ENCODE assay signal across 27 cellular contexts in the genomic region with DNA sequence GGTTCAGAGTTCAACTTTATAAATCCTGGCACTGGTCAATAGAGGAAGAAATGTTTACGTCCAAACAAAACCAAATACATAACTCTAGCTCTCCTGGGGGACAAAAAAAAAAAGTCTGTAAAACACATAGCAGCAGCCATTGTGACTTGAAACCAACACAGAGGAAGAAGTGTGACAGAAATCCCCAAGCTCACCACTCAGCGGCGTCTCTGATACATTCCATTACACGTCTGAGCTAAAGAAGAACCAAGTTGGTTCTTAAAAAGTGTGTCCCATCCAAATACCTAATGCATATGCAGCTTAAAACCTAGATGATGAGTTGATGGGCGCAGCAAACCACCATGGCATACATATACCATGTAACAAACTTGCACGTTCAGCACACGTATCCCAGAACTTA. TPM values are rescaled to one million over a fixed set of nuclear protein-coding genes. Genes with fewer than 3 reads are reported as not detected.
A peak's percentile ranks its signal among the peaks of the same experiment; 100 is the strongest.
DNase-seq lines count a peak whose midpoint lies in the region; ATAC-seq, FAIRE-seq and TF ChIP-seq lines count a peak whose summit lies in the region.
"Had no signal": no experiment of that assay in that cellular context is flagged by ENCODE, and none has a peak within 500 bp of the region (broad histone marks: within the 10 kb centered on the region; RNA-seq: fewer than 3 reads in every experiment).

No MANE protein-coding gene starts in this region.

- H3K4me1 ChIP-seq in GM12878 (ENCODE audit: control insufficient read depth, insufficient read depth, low read length): no peaks in the 10 kb centered on the region
- H3K4me1 ChIP-seq: lower lobe of right lung, pancreas, spleen had no signal

- peak overlapping the region; percentile 24 to 78 (median 70) for H3K27ac Mint-ChIP-seq in nephron
- H3K27ac Mint-ChIP-seq: activated CD4-positive, alpha-beta T cell treated with anti-CD3 and anti-CD28 coated beads, Interleukin-2, amount 10 ng/mL, durations not matched to agents 7 days and 5 days; activated naive CD8-positive, alpha-beta T cell treated with anti-CD3 and anti-CD28 coated beads, Interleukin-2, amount 50 U/mL, for 24 hours; CD8-positive, alpha-beta T cell; IgD-negative memory B cell had no signal

- H3K4me2 ChIP-seq in GM12878 (ENCODE audit: control insufficient read depth, insufficient read depth): no peak overlapping the region
- H3K4me2 ChIP-seq: PC-9 had no signal

- peaks cover 39% of the 10 kb centered on the region for H3K4me1 Mint-ChIP-seq in nephron
- H3K4me1 Mint-ChIP-seq: activated CD4-positive, alpha-beta T cell treated with anti-CD3 and anti-CD28 coated beads, Interleukin-2, amount 10 ng/mL, durations not matched to agents 7 days and 5 days; activated naive CD8-positive, alpha-beta T cell treated with anti-CD3 and anti-CD28 coated beads, Interleukin-2, amount 50 U/mL, for 24 hours had no signal

- 2% methylated on average over 7 of the region's 7 CpGs for WGBS in GM12878 (ENCODE audit: insufficient coverage, insufficient replicate concordance, low lambda C conversion rate, missing lambda C conversion rate)

- H3K4me3 ChIP-seq in GM12878: no peak overlapping the region
- H3K4me3 ChIP-seq: lower lobe of right lung, pancreas, PC-9, spleen had no signal

- peak; percentile 94 for FAIRE-seq in GM12878 (lab: Jason Lieb, UNC)
- FAIRE-seq: kidney, pancreas had no signal

- DNase-seq in NOMO-1 (lab: John Stamatoyannopoulos, UW; ENCODE audit: unreplicated experiment in 2 of 2) (peak; percentile 7 to 16), NOMO-1 treated with dmso at 0.1 percent for 144 hours (lab: John Stamatoyannopoulos, UW; ENCODE audit: unreplicated experiment) (no peak), HT1080 (ENCODE audit: low read depth) (peak; percentile 7), GM12878 (ENCODE audit: low read depth, low spot score) (no peak), GM13977 (ENCODE audit: low spot score) (no peak)
- DNase-seq in stimulated activated CD4-positive, alpha-beta T cell treated with anti-CD3 and anti-CD28 coated beads, Interleukin-2, amount 100 ng/mL, for 24 hours: no peak
- DNase-seq: activated CD4-positive, alpha-beta T cell treated with anti-CD3 and anti-CD28 coated beads, Interleukin-2, amount 10 ng/mL, durations not matched to agents 7 days and 5 days; activated naive CD8-positive, alpha-beta T cell treated with anti-CD3 and anti-CD28 coated beads, Interleukin-2, amount 50 U/mL, for 24 hours; activated T-cell treated with anti-CD3 and anti-CD28 coated beads, Interleukin-2, amount 50 U/mL, for 48 hours; CD8-positive, alpha-beta T cell; DMS 273 treated with DMSO at 0.1 percent for 48 hours; effector CD4-positive, alpha-beta T cell; head of caudate nucleus; kidney; lower lobe of right lung; NCI-H1417 treated with DMSO at 0.1 percent for 48 hours; NCI-H748 treated with DMSO at 0.1 percent for 48 hours; pancreas; PC-9; SHP77; spleen; stimulated activated CD4-positive, alpha-beta T cell treated with anti-CD3 and anti-CD28 coated beads, Interleukin-4, amount 100 ng/mL, for 1 hour; trophoblast cell had no signal

- peak; percentile 54 for TF ChIP-seq RAD21 in GM12878 (IDR thresholded peaks at IDR 0.05; ENCODE audit: insufficient read depth, low read depth, low read length)

- H3K27me3 Mint-ChIP-seq in nephron (ENCODE audit: low read depth): peaks cover 8% of the 10 kb centered on the region

- peaks cover 0 to 5% of the 10 kb centered on the region in 2 experiments; a peak in 1 of 4 replicates for H3K27me3 ChIP-seq in GM12878 (replicated peaks in 1 of 2; ENCODE audit: control insufficient read depth in 2 of 2, insufficient read depth in 2 of 2, low read length in 1 of 2)
- H3K27me3 ChIP-seq: pancreas had no signal

- H3K9me3 ChIP-seq in GM12878 (replicated peaks; ENCODE audit: control insufficient read depth, insufficient read depth, low read length): no peaks in the 10 kb centered on the region; the same call in 2 of the 3 replicates
- H3K9me3 ChIP-seq: pancreas had no signal

- no peaks in the 10 kb centered on the region for H3K36me3 Mint-ChIP-seq in nephron (ENCODE audit: low read depth)
- H3K36me3 Mint-ChIP-seq: CD8-positive, alpha-beta T cell had no signal

- RAD21 ChIA-PET in GM12878 (lab: Charles Lee; ENCODE audit: unreplicated experiment): interaction anchor here (0.7 to 1.7 kb wide), 11 partner anchors 11 to 228 kb away, joined by 3 to 8 read pairs (median 4); no protein-coding TSS in a partner anchor

- H3K27ac ChIP-seq in GM12878 (ENCODE audit: control insufficient read depth, insufficient read depth): no peak overlapping the region
- H3K27ac ChIP-seq: lower lobe of right lung, pancreas, PC-9, spleen, VCaP had no signal

- H3K4me3 Mint-ChIP-seq in nephron: no peak overlapping the region
- H3K4me3 Mint-ChIP-seq: activated CD4-positive, alpha-beta T cell treated with anti-CD3 and anti-CD28 coated beads, Interleukin-2, amount 10 ng/mL, durations not matched to agents 7 days and 5 days; activated naive CD8-positive, alpha-beta T cell treated with anti-CD3 and anti-CD28 coated beads, Interleukin-2, amount 50 U/mL, for 24 hours; CD8-positive, alpha-beta T cell; IgD-negative memory B cell had no signal

- no TSS peak for BruUV-seq in GM12878 (replicated peaks; lab: Mats Ljungman, UMichigan)

- no peak for TF ChIP-seq EP300 in GM12878 (IDR thresholded peaks at IDR 0.05; ENCODE audit: borderline replicate concordance in 1 of 2, control insufficient read depth in 1 of 2, low read depth in 2 of 2, low read length in 2 of 2)

- TF ChIP-seq CTCF in GM12878 (IDR thresholded peaks at IDR 0.05 in 2 of 3, conservative IDR thresholded peaks at IDR 0.05 in 1 of 3; ENCODE audit: control insufficient read depth in 2 of 3, extremely low read depth in 1 of 3, insufficient read depth in 1 of 3, low read depth in 3 of 3, low read length in 3 of 3) (peak; percentile 34 to 43 (median 41); a peak in 4 of 6 replicates), nephron (IDR thresholded peaks at IDR 0.05; ENCODE audit: unreplicated experiment in 3 of 3) (no peak), GM13977 (IDR thresholded peaks at IDR 0.05; ENCODE audit: extremely low read depth, insufficient read depth, missing control alignments) (no peak)

- intact Hi-C loops in GM12878 (cut with micrococcal nuclease; ENCODE audit: unreplicated experiment): loop anchor here (1.0 kb wide), 1 partner anchor 59 kb away; no protein-coding TSS in a partner anchor

- peaks cover 30% of the 10 kb centered on the region for H3K9me3 Mint-ChIP-seq in nephron
- H3K9me3 Mint-ChIP-seq: activated CD4-positive, alpha-beta T cell treated with anti-CD3 and anti-CD28 coated beads, Interleukin-2, amount 10 ng/mL, durations not matched to agents 7 days and 5 days had no signal

- no peak for TF ChIP-seq POLR2A in GM12878 (IDR thresholded peaks at IDR 0.05; ENCODE audit: low read depth, low read length)

- no peak overlapping the region for H2AFZ ChIP-seq in GM12878 (ENCODE audit: control insufficient read depth, low read depth, low read length)
- H2AFZ ChIP-seq: PC-9 had no signal

- POLR2A ChIA-PET in GM12878 (lab: Charles Lee): interaction anchor here (0.6 kb wide), 1 partner anchor 1514 kb away, joined by 3 read pairs; no protein-coding TSS in a partner anchor

- H3K9ac ChIP-seq in GM12878 (ENCODE audit: control insufficient read depth, insufficient read depth, low read length): no peak overlapping the region

- CTCF ChIA-PET in GM12878 (lab: Yijun Ruan, JAX): interaction anchor here (0.6 to 2.9 kb wide), 10 partner anchors 12 to 518 kb away, joined by 3 to 24 read pairs (median 3); no protein-coding TSS in a partner anchor

- in situ Hi-C loops in GM12878 (cut with MboI): no loop called here
- in situ Hi-C loops in GM13977 (cut with MboI; ENCODE audit: low pct_unique_long_range_greater_than_20kb, low sequenced_read_pairs, unreplicated experiment): no loop called here

- peak; percentile 76 for ATAC-seq in GM12878
- no peak for ATAC-seq in activated CD4-positive, CD25-positive, alpha-beta regulatory T cell treated with anti-CD3 and anti-CD28 coated beads, Interleukin-2, amount 50 U/mL, for 24 hours
- ATAC-seq: activated naive CD8-positive, alpha-beta T cell treated with anti-CD3 and anti-CD28 coated beads, Interleukin-2, amount 50 U/mL, for 24 hours; CD8-positive, alpha-beta T cell; lower lobe of right lung; pancreas had no signal

- H3K36me3 ChIP-seq in GM12878 (ENCODE audit: control insufficient read depth in 2 of 2, insufficient read depth in 2 of 2, low read length in 1 of 2): no peaks in the 10 kb centered on the region
- H3K36me3 ChIP-seq: lower lobe of right lung, pancreas, spleen had no signal

- no peaks in the 10 kb centered on the region for H4K20me1 ChIP-seq in GM12878 (ENCODE audit: control insufficient read depth, insufficient read depth)

- no peaks in the 10 kb centered on the region for H3K79me2 ChIP-seq in GM12878 (ENCODE audit: control insufficient read depth, insufficient read depth, low read length)

- SMC1A ChIA-PET in GM12878 (lab: Charles Lee; ENCODE audit: uncharacterized antibody, unreplicated experiment): interaction anchor here (0.6 to 3.7 kb wide), 9 partner anchors 51 to 1250 kb away, joined by 3 to 15 read pairs (median 3); no protein-coding TSS in a partner anchor

TF ChIP-seq in GM12878, 131 proteins besides CTCF, POLR2A, EP300 and RAD21 (continues in another document):
- TF ChIP-seq MTA2 (IDR thresholded peaks at IDR 0.05; ENCODE audit: low read depth): no peak
- no peak for TF ChIP-seq EZH2 (IDR thresholded peaks at IDR 0.05; ENCODE audit: borderline replicate concordance, control insufficient read depth, low read depth, low read length)
- peak; percentile 47; the same call in 1 of the 2 replicates for TF ChIP-seq YY1 (IDR thresholded peaks at IDR 0.05; ENCODE audit: low read depth, low read length)

RNA-seq across cellular contexts. Expression of a gene that starts 58.3 kb away (rescaled TPM):
- 0.39 and 0.57 TPM in 2 replicates for total RNA-seq in HT1080 (2014; rRNA removed; shearing (Covaris generic))
- 0.55 and 0.95 TPM in 2 replicates for polyA plus RNA-seq in HT1080 (2015; cell fraction: cytosol; rRNA removed)
- 0.29 and 0.51 TPM in 2 replicates for polyA plus RNA-seq in HT1080 (2015; cell fraction: nucleus; rRNA removed)
- total RNA-seq in GM12878 (2013; cell fraction: nucleolus; rRNA removed): 0.29 and 0.56 TPM in 2 replicates
- total RNA-seq in GM12878 (2014; rRNA removed) (0.23 and 0.65 TPM in 2 replicates), GM12878 (2014; rRNA removed; fragmentation: Illumina TruSeq; extraction: Trizol) (0.27 and 0.37 TPM in 2 replicates), GM12878 (2021) (0.36 and 0.61 TPM in 2 replicates)
- 0.51 TPM for polyA plus RNA-seq in GM12878 (2011; ENCODE audit: low read depth)
- polyA plus RNA-seq in GM12878 (2011; rRNA removed) (0.30 and 0.37 TPM in 2 replicates), GM12878 (2014; fragmentation: Illumina TruSeq; extraction: Trizol) (0.22 TPM in 1 of 2 replicates, not detected in the other), GM12878 (2014; fragmentation: Nextera tagmentation; extraction: Ambion mirVana) (under 1 TPM; 0.03 to 0.29 TPM), GM12878 (2014; rRNA removed) (0.48 and 0.55 TPM in 2 replicates), GM12878 (2016; fragmentation: Nextera tagmentation; extraction: Ambion mirVana) (not detected)
- polyA plus RNA-seq in GM12878 (2011; cell fraction: cytosol; rRNA removed): 0.12 and 0.22 TPM in 2 replicates
- polyA plus RNA-seq in GM12878 (2011; cell fraction: nucleus; rRNA removed): 0.20 and 0.22 TPM in 2 replicates
- 0.72 and 1.0 TPM in 2 replicates for polyA plus RNA-seq in GM12878 (2012)
- polyA minus RNA-seq in GM12878 (2011; rRNA and poly(A)+ RNA removed): 0.15 TPM in 1 of 2 replicates, not detected in the other
- polyA minus RNA-seq in GM12878 (2011; cell fraction: cytosol; rRNA and poly(A)+ RNA removed): not detected in 2 replicates
- 0.36 and 0.57 TPM in 2 replicates for polyA minus RNA-seq in GM12878 (2011; cell fraction: nucleus; rRNA and poly(A)+ RNA removed)
- polyA plus RNA-seq: IgD-negative memory B cell had no signal

Comparison
In these comparisons a context has a peak if more than half of its experiments do, and no peak if none do; other contexts are left out.
1. DNase-seq: peak in NOMO-1 (2 of 2) and HT1080 (single experiment); none in NOMO-1 treated with dmso at 0.1 percent for 144 hours (single experiment), GM12878 (single experiment), stimulated activated CD4-positive, alpha-beta T cell treated with anti-CD3 and anti-CD28 coated beads, Interleukin-2, amount 100 ng/mL, for 24 hours (0 of 2) and GM13977 (single experiment).
2. CTCF ChIP-seq: peak in GM12878 (3 of 3); none in nephron (0 of 3) and GM13977 (single experiment).